8 cellular contexts compared by ENCODE assay signal in genomic region chr12:113591480-113591971, GRCh38.
A peak's percentile ranks its signal among the peaks of the same experiment; 100 is the strongest.
DNase-seq lines count a peak whose midpoint lies in the region; ATAC-seq and TF ChIP-seq lines count a peak whose summit lies in the region.

No MANE protein-coding gene starts in this region.

- H3K9ac ChIP-seq in H9 (ENCODE audit: extremely low read depth, insufficient read length, low read length) = no peak overlapping the region

- peak overlapping the region; percentile 54 for H3K4me2 ChIP-seq in H9 (ENCODE audit: insufficient read depth, insufficient read length, low read length)

- peaks cover 10% of the 10 kb centered on the region; the same call in 1 of the 2 replicates for H3K4me1 ChIP-seq in H9 (ENCODE audit: insufficient read depth, low read length)

- ATAC-seq in GM18867 (IDR thresholded peaks at IDR 0.05; ENCODE audit: unreplicated experiment) = no peak
- ATAC-seq in HG02571 (IDR thresholded peaks at IDR 0.05; ENCODE audit: unreplicated experiment) = no peak

- TF ChIP-seq CTCF in H9 (conservative IDR thresholded peaks at IDR 0.05) = 0 out of 3 replicates have a peak, but pooled peaks have one; percentile 11

- no peaks in the 10 kb centered on the region for H3K23me2 ChIP-seq in H9 (ENCODE audit: insufficient read length, low read depth, low read length, poor library complexity, severe bottlenecking)

- no peak overlapping the region for H3K27ac ChIP-seq in H9 (ENCODE audit: insufficient read length, low read depth, low read length)

- WGBS in H9 (ENCODE audit: extremely low coverage, insufficient read length, low lambda C conversion rate) = no CpG with 5 or more reads among the region's 46 CpGs

- no peak overlapping the region for H2AK5ac ChIP-seq in H9 (ENCODE audit: insufficient read length, low read length)

- no peaks in the 10 kb centered on the region for H3K9me3 ChIP-seq in H9 (ENCODE audit: control insufficient read depth, low read depth, low read length)

- H3K27me3 Mint-ChIP-seq in H9 (ENCODE audit: low read depth) = peaks cover 18% of the 10 kb centered on the region

- no peak overlapping the region for H2BK120ac ChIP-seq in H9 (ENCODE audit: low read depth, low read length, poor library complexity, severe bottlenecking)

- 0 out of 7 replicates have a peak overlapping the region, but pooled peaks of 1 of the 3 experiments have one; percentile 33 for H3K27ac Mint-ChIP-seq in H9

- no peaks in the 10 kb centered on the region for H3K79me1 ChIP-seq in H9 (ENCODE audit: insufficient read depth, low read depth, low read length, poor library complexity, severe bottlenecking)

- H3K4me3 Mint-ChIP-seq in H9 = peak overlapping the region; percentile 62 to 80

- no peak overlapping the region for H3T11ph ChIP-seq in H9 (ENCODE audit: low read length)

- no peak overlapping the region for H4K91ac ChIP-seq in H9 (ENCODE audit: insufficient read length, low read depth, low read length)

- H3K27me3 ChIP-seq in H9 (ENCODE audit: insufficient read depth, low read length) = no peaks in the 10 kb centered on the region; the same call in 1 of the 2 replicates

- H3K4me1 Mint-ChIP-seq in H9 = peaks cover 49 to 51% of the 10 kb centered on the region in 2 experiments

- H2BK15ac ChIP-seq in H9 (ENCODE audit: low read depth, low read length) = no peak overlapping the region

- H3K18ac ChIP-seq in H9 (ENCODE audit: insufficient read length, low read depth, low read length) = no peak overlapping the region

- no peak overlapping the region for H2BK20ac ChIP-seq in H9 (ENCODE audit: low read depth, low read length, poor library complexity, severe bottlenecking)

- peaks cover 0 to 9% of the 10 kb centered on the region in 2 experiments; a peak in 4 of 5 replicates for H3K9me3 Mint-ChIP-seq in H9

- H4K8ac ChIP-seq in H9 (replicated peaks; ENCODE audit: insufficient read length, low read depth, low read length) = no peak overlapping the region

- H3K56ac ChIP-seq in H9 (ENCODE audit: insufficient read length, low read depth, low read length) = no peak overlapping the region

- no peak overlapping the region for H4K5ac ChIP-seq in H9 (ENCODE audit: insufficient read length, low read depth, low read length)

- no peak overlapping the region for H2BK12ac ChIP-seq in H9 (ENCODE audit: insufficient read length, low read depth, low read length)

- peak overlapping the region; percentile 11; the same call in 1 of the 2 replicates for H3K14ac ChIP-seq in H9 (ENCODE audit: insufficient read depth, low read length)

- H3K79me2 ChIP-seq in H9 (ENCODE audit: insufficient read depth, low read length) = no peaks in the 10 kb centered on the region

- H2AFZ ChIP-seq in H9 (ENCODE audit: low read length) = no peak overlapping the region

- DNase-seq in CMK (ENCODE audit: low read depth) = peak; percentile 42
- DNase-seq in H9 = peak; percentile 79
- peak; percentile 54 for DNase-seq in NOMO-1 treated with dmso at 0.1 percent for 144 hours (lab: John Stamatoyannopoulos, UW; ENCODE audit: unreplicated experiment)
- DNase-seq in iPS-NIHi7 (ENCODE audit: extremely low spot score) = peak; percentile 75
- DNase-seq in HPDE6-E6E7 (ENCODE audit: extremely low spot score) = no peak
- DNase-seq in effector CD4-positive, alpha-beta T cell = no peak

- peaks cover 0 to 16% (median 0%) of the 10 kb centered on the region in 3 experiments; a peak in 2 of 7 replicates for H3K36me3 Mint-ChIP-seq in H9 (ENCODE audit: insufficient read depth in 1 of 3, low read depth in 3 of 3)

- H2BK5ac ChIP-seq in H9 (ENCODE audit: insufficient read length, low read length) = no peak overlapping the region

- no peaks in the 10 kb centered on the region for H4K20me1 ChIP-seq in H9 (ENCODE audit: control insufficient read depth, insufficient read depth, insufficient read length)

- no peak overlapping the region for H3K23ac ChIP-seq in H9 (ENCODE audit: insufficient read length, low read depth, low read length)

- H3K4ac ChIP-seq in H9 (ENCODE audit: low read depth, low read length) = no peak overlapping the region

Comparison
In these comparisons a context has a peak if more than half of its experiments do, and no peak if none do; other contexts are left out.
1. DNase-seq: peak in CMK (single experiment), H9 (single experiment), NOMO-1 treated with dmso at 0.1 percent for 144 hours (single experiment) and iPS-NIHi7 (single experiment); none in HPDE6-E6E7 (single experiment) and effector CD4-positive, alpha-beta T cell (single experiment).